37 cellular contexts compared by ENCODE assay signal in the genomic region with DNA sequence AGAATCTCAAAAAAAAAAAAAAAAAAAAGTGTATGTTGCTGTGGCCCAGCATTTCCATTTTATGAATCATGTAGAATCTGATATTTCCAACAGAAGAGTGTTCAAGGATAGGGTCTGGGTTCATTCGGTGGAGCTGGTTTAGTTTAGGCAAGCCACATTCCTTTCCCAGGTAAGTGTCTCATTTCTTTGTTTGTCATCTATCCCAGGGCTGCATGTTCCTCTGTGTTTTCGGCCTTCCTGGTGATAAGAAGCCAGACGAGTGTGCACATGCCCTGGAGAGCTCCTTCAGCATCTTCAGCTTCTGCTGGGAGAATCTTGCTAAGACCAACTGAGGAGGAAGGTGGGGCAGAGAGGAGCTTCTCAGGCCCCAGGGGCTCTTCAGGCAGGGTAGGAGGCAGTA. TPM values are rescaled to one million over a fixed set of nuclear protein-coding genes. Genes with fewer than 3 reads are reported as not detected.
"Had no signal": no experiment of that assay in that cellular context is flagged by ENCODE, and none has a peak within 500 bp of the region (broad histone marks: within the 10 kb centered on the region; RNA-seq: fewer than 3 reads in every experiment).

No MANE protein-coding gene starts in this region.

- H3K27ac Mint-ChIP-seq: activated CD4-positive, alpha-beta memory T cell treated with anti-CD3 and anti-CD28 coated beads for 36 hours; activated CD4-positive, alpha-beta T cell treated with anti-CD3 and anti-CD28 coated beads, Interleukin-2, amount 10 ng/mL, durations not matched to agents 24 days and 14 days; activated T-cell treated with anti-CD3 and anti-CD28 coated beads, Interleukin-2, amount 50 U/mL, for 24 hours; effector memory CD8-positive, alpha-beta T cell; mesothelial cell of epicardium; nephron progenitor cell; progenitor cell of endocrine pancreas; stimulated activated memory B cell treated with anti-CD40 and anti-IgM and Interleukin-4, amounts not matched to agents 10 μg/mL and 1 μg/mL and 100 μg/mL, for 72 hours had no signal

- H3K4me3 ChIP-seq: heart left ventricle, left ventricle myocardium inferior, ovary, skin epidermis had no signal

- H3K27me3 ChIP-seq: brain microvascular endothelial cell, heart left ventricle, neutrophil, ovary had no signal

- H3K9me3 ChIP-seq: heart left ventricle, left ventricle myocardium inferior, neutrophil, ovary had no signal

- H3K4me1 Mint-ChIP-seq: activated CD4-positive, alpha-beta T cell treated with anti-CD3 and anti-CD28 coated beads, Interleukin-2, amount 10 ng/mL, durations not matched to agents 24 days and 14 days; mesothelial cell of epicardium; naive B cell; stimulated activated memory B cell treated with anti-CD40 and anti-IgM and Interleukin-4, amounts not matched to agents 10 μg/mL and 1 μg/mL and 100 μg/mL, for 72 hours; stimulated activated naive CD8-positive, alpha-beta T cell treated with anti-CD3 and anti-CD28 coated beads, Interleukin-15, amount 100 ng/mL, for 72 hours had no signal

- H3K36me3 ChIP-seq: brain microvascular endothelial cell, ovary had no signal

- H3K27ac ChIP-seq: brain microvascular endothelial cell, heart left ventricle, left ventricle myocardium inferior, neutrophil, ovary, skin epidermis had no signal

- DNase-seq: activated CD4-positive, alpha-beta memory T cell treated with anti-CD3 and anti-CD28 coated beads for 36 hours; activated CD4-positive, alpha-beta T cell treated with anti-CD3 and anti-CD28 coated beads, Interleukin-2, amount 10 ng/mL, durations not matched to agents 24 days and 14 days; activated CD4-positive, CD25-positive, alpha-beta regulatory T cell treated with anti-CD3 and anti-CD28 coated beads, Interleukin-2, amount 50 U/mL, for 72 hours; activated CD8-positive, alpha-beta memory T cell treated with anti-CD3 and anti-CD28 coated beads, Interleukin-2, amount 50 U/mL, for 4 hours; activated gamma-delta T cell treated with Interleukin-2 at 50 U/mL for 16 hours; activated naive CD4-positive, alpha-beta T cell treated with anti-CD3 and anti-CD28 coated beads, Interleukin-2, amount 50 U/mL, for 16 hours; activated T-cell treated with anti-CD3 and anti-CD28 coated beads, Interleukin-2, amount 50 U/mL, for 24 hours; amniotic stem cell; brain microvascular endothelial cell; caudate nucleus; cortex of kidney; effector memory CD8-positive, alpha-beta T cell; foreskin fibroblast; heart left ventricle; hypothalamus; left ventricle myocardium inferior; naive B cell; nephron progenitor cell; ovary; retina; stimulated activated CD4-positive, alpha-beta T cell treated with anti-CD3 and anti-CD28 coated beads, Interleukin-12 subunit alpha, Interleukin-12 subunit beta, amount 100 ng/mL, for 4 hours; stimulated activated CD4-positive, alpha-beta T cell treated with anti-CD3 and anti-CD28 coated beads, Interleukin-4, amount 100 ng/mL, for 4 hours; stimulated activated CD8-positive, alpha-beta memory T cell treated with anti-CD3 and anti-CD28 coated beads, Interleukin-4, amount 100 ng/mL, for 48 hours; stimulated activated naive CD8-positive, alpha-beta T cell treated with anti-CD3 and anti-CD28 coated beads, Interleukin-15, amount 100 ng/mL, for 72 hours; substantia nigra; T1000 had no signal

- H3K4me1 ChIP-seq: heart left ventricle, left ventricle myocardium inferior had no signal

- ATAC-seq: effector memory CD8-positive, alpha-beta T cell; esophagus mucosa; heart left ventricle; sciatic nerve; stimulated activated memory B cell treated with anti-CD40 and anti-IgM and Interleukin-4, amounts not matched to agents 10 μg/mL and 1 μg/mL and 100 μg/mL, for 72 hours; stimulated activated naive CD8-positive, alpha-beta T cell treated with anti-CD3 and anti-CD28 coated beads, Interleukin-15, amount 100 ng/mL, for 72 hours had no signal

- H3K9me3 Mint-ChIP-seq: activated CD4-positive, alpha-beta memory T cell treated with anti-CD3 and anti-CD28 coated beads for 36 hours; activated CD4-positive, alpha-beta T cell treated with anti-CD3 and anti-CD28 coated beads, Interleukin-2, amount 10 ng/mL, durations not matched to agents 24 days and 14 days; activated T-cell treated with anti-CD3 and anti-CD28 coated beads, Interleukin-2, amount 50 U/mL, for 24 hours; effector memory CD8-positive, alpha-beta T cell; mesothelial cell of epicardium; naive B cell; nephron progenitor cell; stimulated activated memory B cell treated with anti-CD40 and anti-IgM and Interleukin-4, amounts not matched to agents 10 μg/mL and 1 μg/mL and 100 μg/mL, for 72 hours; stimulated activated naive CD8-positive, alpha-beta T cell treated with anti-CD3 and anti-CD28 coated beads, Interleukin-15, amount 100 ng/mL, for 72 hours had no signal

- H3K4me3 Mint-ChIP-seq: activated CD4-positive, alpha-beta memory T cell treated with anti-CD3 and anti-CD28 coated beads for 36 hours; activated CD4-positive, alpha-beta T cell treated with anti-CD3 and anti-CD28 coated beads, Interleukin-2, amount 10 ng/mL, durations not matched to agents 24 days and 14 days; activated T-cell treated with anti-CD3 and anti-CD28 coated beads, Interleukin-2, amount 50 U/mL, for 24 hours; effector memory CD8-positive, alpha-beta T cell; mesothelial cell of epicardium; naive B cell; nephron progenitor cell; stimulated activated memory B cell treated with anti-CD40 and anti-IgM and Interleukin-4, amounts not matched to agents 10 μg/mL and 1 μg/mL and 100 μg/mL, for 72 hours; stimulated activated naive CD8-positive, alpha-beta T cell treated with anti-CD3 and anti-CD28 coated beads, Interleukin-15, amount 100 ng/mL, for 72 hours had no signal

- H3K27me3 Mint-ChIP-seq: activated CD4-positive, alpha-beta memory T cell treated with anti-CD3 and anti-CD28 coated beads for 36 hours; activated CD4-positive, alpha-beta T cell treated with anti-CD3 and anti-CD28 coated beads, Interleukin-2, amount 10 ng/mL, durations not matched to agents 24 days and 14 days; activated T-cell treated with anti-CD3 and anti-CD28 coated beads, Interleukin-2, amount 50 U/mL, for 24 hours; effector memory CD8-positive, alpha-beta T cell; naive B cell; progenitor cell of endocrine pancreas; stimulated activated memory B cell treated with anti-CD40 and anti-IgM and Interleukin-4, amounts not matched to agents 10 μg/mL and 1 μg/mL and 100 μg/mL, for 72 hours; stimulated activated naive CD8-positive, alpha-beta T cell treated with anti-CD3 and anti-CD28 coated beads, Interleukin-15, amount 100 ng/mL, for 72 hours had no signal

RNA-seq across cellular contexts. Expression of a gene that starts 43.1 kb away (rescaled TPM):
- total RNA-seq: activated CD4-positive, alpha-beta memory T cell treated with anti-CD3 and anti-CD28 coated beads for 36 hours; activated CD4-positive, alpha-beta T cell treated with anti-CD3 and anti-CD28 coated beads, Interleukin-2, amount 10 ng/mL, durations not matched to agents 24 days and 14 days; activated CD8-positive, alpha-beta memory T cell treated with anti-CD3 and anti-CD28 coated beads for 36 hours; astrocyte; chondrocyte; left ventricle myocardium inferior; mesothelial cell of epicardium; progenitor cell of endocrine pancreas; T-helper 1 cell treated with Interleukin-12 subunit alpha and Interleukin-12 subunit beta and Interleukin-4 antibody, amounts not matched to agents 30 ng/mL and 1 ng/mL, for 36 hours had no signal

RNA-seq across cellular contexts. Expression of a gene that starts 51.9 kb away (rescaled TPM):
- total RNA-seq: activated CD4-positive, alpha-beta memory T cell treated with anti-CD3 and anti-CD28 coated beads for 36 hours; activated CD4-positive, alpha-beta T cell treated with anti-CD3 and anti-CD28 coated beads, Interleukin-2, amount 10 ng/mL, durations not matched to agents 24 days and 14 days; activated CD8-positive, alpha-beta memory T cell treated with anti-CD3 and anti-CD28 coated beads for 36 hours; astrocyte; chondrocyte; mesothelial cell of epicardium; progenitor cell of endocrine pancreas; T-helper 1 cell treated with Interleukin-12 subunit alpha and Interleukin-12 subunit beta and Interleukin-4 antibody, amounts not matched to agents 30 ng/mL and 1 ng/mL, for 36 hours had no signal

RNA-seq across cellular contexts. Expression of a gene that starts 58.0 kb away (rescaled TPM):
- total RNA-seq: activated CD4-positive, alpha-beta memory T cell treated with anti-CD3 and anti-CD28 coated beads for 36 hours; activated CD4-positive, alpha-beta T cell treated with anti-CD3 and anti-CD28 coated beads, Interleukin-2, amount 10 ng/mL, durations not matched to agents 24 days and 14 days; activated CD8-positive, alpha-beta memory T cell treated with anti-CD3 and anti-CD28 coated beads for 36 hours; astrocyte; chondrocyte; esophagus mucosa; ovary; sciatic nerve; T-helper 1 cell treated with Interleukin-12 subunit alpha and Interleukin-12 subunit beta and Interleukin-4 antibody, amounts not matched to agents 30 ng/mL and 1 ng/mL, for 36 hours had no signal
